In the genomic region with DNA sequence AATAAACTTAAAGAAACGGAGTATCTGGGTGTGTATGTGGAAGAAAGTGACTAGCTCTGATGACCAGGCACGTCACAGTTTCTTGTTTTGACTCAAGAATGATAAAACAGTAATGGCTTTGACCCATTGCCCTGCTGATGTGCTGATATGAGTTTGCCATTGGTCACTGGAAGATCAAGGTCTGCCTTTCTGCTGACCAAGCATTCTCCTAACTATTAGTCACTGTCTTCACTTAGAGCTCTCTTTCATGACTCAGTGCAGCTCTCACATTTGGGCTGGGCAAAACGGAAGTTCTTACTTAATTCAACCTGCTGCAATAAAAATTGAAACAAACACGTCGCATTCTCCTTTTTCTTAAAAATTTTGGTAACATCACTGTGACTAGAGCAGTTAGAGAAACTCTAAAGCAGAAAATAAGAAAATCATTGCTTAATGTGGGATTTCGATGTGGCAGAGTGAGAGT, we compare ENCODE assay signal across 8 cellular contexts.
DNase-seq lines count a peak whose midpoint lies in the region; ATAC-seq and TF ChIP-seq lines count a peak whose summit lies in the region.

No MANE protein-coding gene starts in this region.

- H3K27ac Mint-ChIP-seq in CD14-positive monocyte (peak overlapping the region in 1 of 7 donors; percentile 67), nephron progenitor cell (peak overlapping the region; percentile 57)

- TF ChIP-seq POLR2A in vagina (IDR thresholded peaks at IDR 0.05): no peak

- H3K27me3 ChIP-seq in vagina: no peaks in the 10 kb centered on the region

- ATAC-seq in GM19467 (IDR thresholded peaks at IDR 0.05; ENCODE audit: unreplicated experiment) (peak; percentile 82), HG03521 (IDR thresholded peaks at IDR 0.05; ENCODE audit: unreplicated experiment) (peak; percentile 93)

- no peaks in the 10 kb centered on the region for H3K36me3 Mint-ChIP-seq in CD14-positive monocyte
- H3K36me3 Mint-ChIP-seq in nephron progenitor cell (ENCODE audit: low read depth): no peaks in the 10 kb centered on the region

- H3K9me3 Mint-ChIP-seq in CD14-positive monocyte: peaks cover 0 to 3% (median 0%) of the 10 kb centered on the region in 7 donors
- peaks cover 4% of the 10 kb centered on the region for H3K9me3 Mint-ChIP-seq in nephron progenitor cell

- no peak overlapping the region for H3K4me3 ChIP-seq in vagina

- H3K4me1 Mint-ChIP-seq in CD14-positive monocyte (peaks cover 2% of the 10 kb centered on the region), nephron progenitor cell (peaks cover 17% of the 10 kb centered on the region)

- peaks cover 23% of the 10 kb centered on the region for H3K4me1 ChIP-seq in vagina

- H3K36me3 ChIP-seq in vagina: no peaks in the 10 kb centered on the region

- H3K27me3 Mint-ChIP-seq in CD14-positive monocyte (ENCODE audit: low read depth in 3 of 3) (peaks cover 1 to 3% (median 2%) of the 10 kb centered on the region in 3 donors), nephron progenitor cell (ENCODE audit: low read depth, poor library complexity) (no peaks in the 10 kb centered on the region)

- H3K9me3 ChIP-seq in vagina: no peaks in the 10 kb centered on the region

- peak overlapping the region; percentile 65 for H3K27ac ChIP-seq in vagina

- H3K4me3 Mint-ChIP-seq in CD14-positive monocyte (no peak overlapping the region), nephron progenitor cell (no peak overlapping the region)

- intact Hi-C loops in CD14-positive monocyte (cut with micrococcal nuclease) (no loop called here), vagina (cut with DNase I) (no loop called here)

- TF ChIP-seq CTCF in CD14-positive monocyte (IDR thresholded peaks at IDR 0.05): no peak
- no peak for TF ChIP-seq CTCF in nephron progenitor cell (IDR thresholded peaks at IDR 0.05)
- no peak for TF ChIP-seq CTCF in vagina (IDR thresholded peaks at IDR 0.05)

- DNase-seq in CD14-positive monocyte (ENCODE audit: low spot score) (peak; percentile 46), dermis blood vessel endothelial cell (peak; percentile 61), nephron progenitor cell (peak; percentile 1), vagina (ENCODE audit: extremely low spot score in 2 of 2) (no peak), COR-L47 (lab: John Stamatoyannopoulos, UW) (no peak)
- peak; percentile 35 for DNase-seq in activated CD4-positive, CD25-positive, alpha-beta regulatory T cell treated with anti-CD3 and anti-CD28 coated beads, Interleukin-2, amount 50 U/mL, for 16 hours (ENCODE audit: low read depth, low spot score)

Comparison
In these comparisons a context has a peak if more than half of its experiments do, and no peak if none do; other contexts are left out.
1. DNase-seq: peak in CD14-positive monocyte (single experiment), activated CD4-positive, CD25-positive, alpha-beta regulatory T cell treated with anti-CD3 and anti-CD28 coated beads, Interleukin-2, amount 50 U/mL, for 16 hours (single experiment), dermis blood vessel endothelial cell (single experiment) and nephron progenitor cell (single experiment); none in vagina (0 of 2) and COR-L47 (single experiment).